In the genomic region with DNA sequence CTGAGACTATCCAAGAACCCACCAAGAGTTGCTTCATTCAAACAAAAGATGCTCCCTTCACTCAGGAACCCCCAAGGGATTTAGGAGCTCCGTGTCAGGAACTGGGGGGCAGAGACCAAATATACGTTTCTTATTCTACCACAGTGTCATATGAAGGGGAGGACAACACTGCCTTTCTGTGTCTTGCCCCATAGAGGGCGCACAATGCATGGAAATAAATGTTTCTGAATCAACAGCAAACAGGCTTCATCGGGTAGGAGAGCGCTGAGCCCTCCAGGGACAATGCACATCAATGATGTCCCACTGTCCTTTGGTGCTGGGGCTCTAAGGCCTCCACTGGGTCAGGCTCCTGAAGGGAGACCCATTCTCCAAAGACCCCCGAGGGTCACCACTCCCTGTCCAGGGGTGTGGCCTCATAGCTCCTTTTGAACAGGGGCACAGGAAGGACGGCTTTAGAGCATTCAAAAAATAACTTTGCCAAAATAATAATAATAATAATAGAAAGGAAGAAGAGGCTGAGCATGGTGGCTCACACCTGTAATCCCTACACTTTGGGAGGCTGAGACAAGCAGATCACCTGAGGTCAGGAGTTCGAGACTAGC, we compare ENCODE assay signal across 8 cellular contexts. TPM values are rescaled to one million over a fixed set of nuclear protein-coding genes. Genes with fewer than 3 reads are reported as not detected.
DNase-seq lines count a peak whose midpoint lies in the region; ATAC-seq and TF ChIP-seq lines count a peak whose summit lies in the region.

No MANE protein-coding gene starts in this region.

- intact Hi-C loops in lower lobe of right lung (cut with DNase I): no loop called here
- intact Hi-C loops in transverse colon (cut with DNase I; ENCODE audit: low total_unique reads): no loop called here

- in situ Hi-C loops in transverse colon (cut with MboI; ENCODE audit: low pct_ligation_motif_present in 1 of 4, low pct_unique_long_range_greater_than_20kb in 1 of 4, low sequenced_read_pairs in 3 of 4): loop anchor here (25.0 kb wide), 2 partner anchors 629 to 654 kb away; no protein-coding TSS in a partner anchor

- H3K27ac ChIP-seq in lower lobe of right lung (no peak overlapping the region), transverse colon (no peak overlapping the region)

- ATAC-seq in GM21447 (IDR thresholded peaks at IDR 0.05; ENCODE audit: unreplicated experiment) (peak; percentile 67), HG03565 (IDR thresholded peaks at IDR 0.05; ENCODE audit: unreplicated experiment) (peak; percentile 63), lower lobe of right lung (peak; percentile 71 to 74)

- H3K4me3 ChIP-seq in choroid plexus epithelial cell (ENCODE audit: low read depth, low read length) (no peak overlapping the region), lower lobe of right lung (no peak overlapping the region), transverse colon (no peak overlapping the region)

- H3K27me3 ChIP-seq in lower lobe of right lung (ENCODE audit: low read depth): no peaks in the 10 kb centered on the region
- H3K27me3 ChIP-seq in transverse colon: no peaks in the 10 kb centered on the region

- TF ChIP-seq CTCF in choroid plexus epithelial cell (conservative IDR thresholded peaks at IDR 0.05; ENCODE audit: low read depth, low read length) (peak; percentile 66), lower lobe of right lung (IDR thresholded peaks at IDR 0.05) (peak; percentile 63), transverse colon (IDR thresholded peaks at IDR 0.05) (peak; percentile 33 to 56 (median 50))

- no peaks in the 10 kb centered on the region for H3K36me3 ChIP-seq in lower lobe of right lung
- H3K36me3 ChIP-seq in transverse colon: no peaks in the 10 kb centered on the region

- H3K9me3 ChIP-seq in lower lobe of right lung (no peaks in the 10 kb centered on the region), transverse colon (no peaks in the 10 kb centered on the region)

- H3K4me1 ChIP-seq in lower lobe of right lung (no peaks in the 10 kb centered on the region), transverse colon (no peaks in the 10 kb centered on the region)

- TF ChIP-seq POLR2A in transverse colon (IDR thresholded peaks at IDR 0.05): no peak

- 30% methylated on average over 8 of the region's 8 CpGs; no CpG with 5 or more reads in 1 of the 2 donors for WGBS in transverse colon (ENCODE audit: low coverage in 1 of 2), 2 donors

- no peak for TF ChIP-seq EP300 in transverse colon (IDR thresholded peaks at IDR 0.05; ENCODE audit: low read depth)

- DNase-seq in activated CD4-positive, alpha-beta T cell treated with anti-CD3 and anti-CD28 coated beads for 48 hours: peak; percentile 34
- DNase-seq in activated CD4-positive, alpha-beta T cell treated with anti-CD3 and anti-CD28 coated beads, Interleukin-2, amount 50 U/mL, for 1 hour: no peak
- peak; percentile 64 for DNase-seq in OCI-M1 (lab: John Stamatoyannopoulos, UW)
- DNase-seq in choroid plexus epithelial cell (ENCODE audit: low read depth): peak; percentile 62
- no peak for DNase-seq in lower lobe of right lung
- DNase-seq in transverse colon: peak; percentile 13

RNA-seq across cellular contexts. Expression of a gene that starts 31.1 kb away (rescaled TPM):
- total RNA-seq in lower lobe of right lung: 0.95 TPM
- not detected for total RNA-seq in transverse colon

Comparison
In these comparisons a context has a peak if more than half of its experiments do, and no peak if none do; other contexts are left out.
1. DNase-seq: peak in activated CD4-positive, alpha-beta T cell treated with anti-CD3 and anti-CD28 coated beads for 48 hours (single experiment), OCI-M1 (single experiment), choroid plexus epithelial cell (single experiment) and transverse colon (single experiment); none in activated CD4-positive, alpha-beta T cell treated with anti-CD3 and anti-CD28 coated beads, Interleukin-2, amount 50 U/mL, for 1 hour (single experiment) and lower lobe of right lung (single experiment).
2. Peak in every context shown above with its lines, with median percentiles within 50 percentile points of each other: ATAC-seq and CTCF ChIP-seq.